ENCODE assay signal across 17 cellular contexts in genomic region chr5:180118391-180118791, GRCh38. TPM values are rescaled to one million over a fixed set of nuclear protein-coding genes. Genes with fewer than 3 reads are reported as not detected.
A peak's percentile ranks its signal among the peaks of the same experiment; 100 is the strongest.
DNase-seq lines count a peak whose midpoint lies in the region; ATAC-seq and TF ChIP-seq lines count a peak whose summit lies in the region.
"Had no signal": no experiment of that assay in that cellular context is flagged by ENCODE, and none has a peak within 500 bp of the region (broad histone marks: within the 10 kb centered on the region; RNA-seq: fewer than 3 reads in every experiment).

No MANE protein-coding gene starts in this region.

- TF ChIP-seq CTCF in endothelial cell (IDR thresholded peaks at IDR 0.05; ENCODE audit: unreplicated experiment) (no peak), mucosa of descending colon (IDR thresholded peaks at IDR 0.05) (no peak)

- ATAC-seq in left cardiac atrium (no peak), Right ventricle myocardium inferior (no peak), mucosa of descending colon (no peak)

- H3K27me3 Mint-ChIP-seq in endothelial cell (ENCODE audit: unreplicated experiment) = peaks cover 5% of the 10 kb centered on the region

- H3K4me1 ChIP-seq in mucosa of descending colon (ENCODE audit: low read depth) = no peaks in the 10 kb centered on the region

- no peaks in the 10 kb centered on the region for H3K36me3 Mint-ChIP-seq in endothelial cell (ENCODE audit: low read depth, unreplicated experiment)

- no peak overlapping the region for H3K27ac ChIP-seq in substantia nigra (ENCODE audit: low read depth, low read length, poor library complexity, severe bottlenecking)

- H3K27ac Mint-ChIP-seq in endothelial cell (ENCODE audit: unreplicated experiment) = no peak overlapping the region
- H3K27ac Mint-ChIP-seq: CD4-positive, alpha-beta T cell had no signal

- H3K9me3 Mint-ChIP-seq in endothelial cell (ENCODE audit: unreplicated experiment) = no peaks in the 10 kb centered on the region
- H3K9me3 Mint-ChIP-seq: CD4-positive, alpha-beta T cell had no signal

- no peaks in the 10 kb centered on the region for H3K9me3 ChIP-seq in mucosa of descending colon

- H3K36me3 ChIP-seq in mucosa of descending colon (ENCODE audit: low read depth) = no peaks in the 10 kb centered on the region

- DNase-seq in left cardiac atrium (peak; percentile 7), Right ventricle myocardium inferior (ENCODE audit: missing footprints) (no peak), endothelial cell (ENCODE audit: low spot score) (peak; percentile 2), mucosa of descending colon (peak in 2 of 3 donors; percentile 5 to 10), substantia nigra (lab: John Stamatoyannopoulos, UW) (no peak), putamen (ENCODE audit: low spot score) (no peak), T1000 (lab: John Stamatoyannopoulos, UW) (no peak)
- DNase-seq: CD4-positive, alpha-beta T cell; COR-L47; DMS 273 treated with DMSO at 0.1 percent for 48 hours; DMS79 treated with DMSO at 0.1 percent for 48 hours; Karpas-422; MV-4-11; NCI-H187; NCI-H446; NCI-H526; OCI-M1 had no signal

- H3K4me1 Mint-ChIP-seq in endothelial cell (ENCODE audit: unreplicated experiment) = no peaks in the 10 kb centered on the region

- no peak overlapping the region for H3K4me3 ChIP-seq in mucosa of descending colon

- intact Hi-C loops in left cardiac atrium (cut with DNase I) (no loop called here), Right ventricle myocardium inferior (cut with DNase I) (no loop called here), mucosa of descending colon (cut with DNase I, micrococcal nuclease) (no loop called here)

- H3K4me3 Mint-ChIP-seq in endothelial cell (ENCODE audit: unreplicated experiment) = no peak overlapping the region
- H3K4me3 Mint-ChIP-seq: CD4-positive, alpha-beta T cell had no signal

RNA-seq across cellular contexts. Expression of gene RNF130, which starts 46.8 kb away (rescaled TPM):
- total RNA-seq in left cardiac atrium = 10 to 100 TPM; 45.6 to 67.2 TPM
- 51.2 TPM for total RNA-seq in Right ventricle myocardium inferior
- 67.3 TPM for total RNA-seq in endothelial cell (ENCODE audit: unreplicated experiment)
- 10 to 100 TPM; 36.1 to 75.7 (median 56.1) TPM for total RNA-seq in mucosa of descending colon

Comparison
In these comparisons a context has a peak if more than half of its experiments do, and no peak if none do; other contexts are left out.
1. DNase-seq: peak in left cardiac atrium (single experiment), endothelial cell (single experiment) and mucosa of descending colon (2 of 3); none in Right ventricle myocardium inferior (single experiment), substantia nigra (0 of 49), putamen (single experiment) and T1000 (single experiment).